8 cellular contexts compared by ENCODE assay signal in the genomic region with DNA sequence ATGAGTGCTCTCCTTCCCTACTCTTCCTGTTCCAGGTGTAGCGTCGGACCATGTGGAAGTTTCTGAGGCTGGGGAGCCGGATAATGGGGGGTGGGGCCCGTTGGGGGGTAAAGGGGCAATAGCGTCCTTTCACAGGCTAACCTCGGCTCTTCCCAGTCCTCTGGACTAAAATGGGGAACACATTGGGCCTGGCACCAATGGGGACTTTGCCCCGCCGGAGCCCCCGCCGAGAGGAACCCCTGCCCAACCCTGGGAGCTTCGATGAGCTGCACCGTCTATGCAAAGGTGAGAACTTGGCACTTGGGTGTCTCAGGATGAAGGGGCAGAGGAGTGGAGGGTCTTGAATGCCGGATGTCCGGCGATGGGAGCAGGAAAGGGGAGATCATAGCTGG. TPM values are rescaled to one million over a fixed set of nuclear protein-coding genes. Genes with fewer than 3 reads are reported as not detected.
DNase-seq lines count a peak whose midpoint lies in the region; ATAC-seq and TF ChIP-seq lines count a peak whose summit lies in the region.

No MANE protein-coding gene starts in this region.

- no peaks in the 10 kb centered on the region for H3K27me3 Mint-ChIP-seq in CD4-positive, alpha-beta T cell
- H3K27me3 Mint-ChIP-seq in dendritic cell treated with granulocyte-macrophage colony-stimulating factor and Interleukin-4, amounts not matched to agents 40 ng/mL and 50 ng/mL, for 4 days = no peaks in the 10 kb centered on the region
- no peaks in the 10 kb centered on the region for H3K27me3 Mint-ChIP-seq in natural killer cell treated with Interleukin-12 subunit alpha and Interleukin-12 subunit beta and Interleukin-15 and Interleukin-18, amount 100 ng/mL, for 72 hours

- H3K27me3 ChIP-seq in CD4-positive, alpha-beta T cell (ENCODE audit: control insufficient read depth, insufficient read depth, low read length) = no peaks in the 10 kb centered on the region
- H3K27me3 ChIP-seq in MG63 = no peaks in the 10 kb centered on the region

- CTCF ChIA-PET in CD4-positive, alpha-beta T cell (lab: Charles Lee) = interaction anchor here (0.6 to 3.3 kb wide), 25 partner anchors 7 to 180 kb away, joined by 3 to 43 read pairs (median 5); a partner anchor contains a TSS

- H3K9me3 Mint-ChIP-seq in CD4-positive, alpha-beta T cell = no peaks in the 10 kb centered on the region
- no peaks in the 10 kb centered on the region for H3K9me3 Mint-ChIP-seq in dendritic cell treated with granulocyte-macrophage colony-stimulating factor and Interleukin-4, amounts not matched to agents 40 ng/mL and 50 ng/mL, for 4 days
- no peaks in the 10 kb centered on the region for H3K9me3 Mint-ChIP-seq in natural killer cell treated with Interleukin-12 subunit alpha and Interleukin-12 subunit beta and Interleukin-15 and Interleukin-18, amount 100 ng/mL, for 72 hours

- POLR2A ChIA-PET in CD4-positive, alpha-beta T cell (lab: Charles Lee) = interaction anchor here (0.6 to 3.5 kb wide), 30 partner anchors 10 to 500 kb away, joined by 3 to 95 read pairs (median 8); a partner anchor contains a TSS

- peaks cover 39% of the 10 kb centered on the region for H3K4me1 Mint-ChIP-seq in CD4-positive, alpha-beta T cell (ENCODE audit: low read depth)
- peaks cover 62% of the 10 kb centered on the region for H3K4me1 Mint-ChIP-seq in dendritic cell treated with granulocyte-macrophage colony-stimulating factor and Interleukin-4, amounts not matched to agents 40 ng/mL and 50 ng/mL, for 4 days (ENCODE audit: low read depth)
- H3K4me1 Mint-ChIP-seq in natural killer cell treated with Interleukin-12 subunit alpha and Interleukin-12 subunit beta and Interleukin-15 and Interleukin-18, amount 100 ng/mL, for 72 hours (ENCODE audit: low read depth in 2 of 2) = peaks cover 39 to 48% of the 10 kb centered on the region in 2 donors

- H3K27ac ChIP-seq in CD4-positive, alpha-beta T cell (ENCODE audit: low read depth, low read length) = no peak overlapping the region

- H3K36me3 Mint-ChIP-seq in CD4-positive, alpha-beta T cell (ENCODE audit: low read depth) = peaks cover 29% of the 10 kb centered on the region
- peaks cover 70% of the 10 kb centered on the region for H3K36me3 Mint-ChIP-seq in dendritic cell treated with granulocyte-macrophage colony-stimulating factor and Interleukin-4, amounts not matched to agents 40 ng/mL and 50 ng/mL, for 4 days (ENCODE audit: low read depth)
- H3K36me3 Mint-ChIP-seq in natural killer cell treated with Interleukin-12 subunit alpha and Interleukin-12 subunit beta and Interleukin-15 and Interleukin-18, amount 100 ng/mL, for 72 hours = peaks cover 5% of the 10 kb centered on the region

- H3K27ac Mint-ChIP-seq in CD4-positive, alpha-beta T cell = peak overlapping the region; percentile 83
- peak overlapping the region; percentile 94 for H3K27ac Mint-ChIP-seq in dendritic cell treated with granulocyte-macrophage colony-stimulating factor and Interleukin-4, amounts not matched to agents 40 ng/mL and 50 ng/mL, for 4 days
- peak overlapping the region; percentile 92 to 95 for H3K27ac Mint-ChIP-seq in natural killer cell treated with Interleukin-12 subunit alpha and Interleukin-12 subunit beta and Interleukin-15 and Interleukin-18, amount 100 ng/mL, for 72 hours

- TF ChIP-seq CTCF in CD4-positive, alpha-beta T cell (IDR thresholded peaks at IDR 0.05) = no peak
- no peak for TF ChIP-seq CTCF in omental fat pad (IDR thresholded peaks at IDR 0.05)

- ATAC-seq in CD4-positive, alpha-beta T cell (ENCODE audit: poor library complexity) = no peak
- ATAC-seq in natural killer cell treated with Interleukin-12 subunit alpha and Interleukin-12 subunit beta and Interleukin-15 and Interleukin-18, amount 100 ng/mL, for 72 hours = no peak
- no peak for ATAC-seq in omental fat pad (ENCODE audit: low FRiP score)

- peak overlapping the region; percentile 98 for H3K4me3 Mint-ChIP-seq in CD4-positive, alpha-beta T cell
- peak overlapping the region; percentile 100 for H3K4me3 Mint-ChIP-seq in dendritic cell treated with granulocyte-macrophage colony-stimulating factor and Interleukin-4, amounts not matched to agents 40 ng/mL and 50 ng/mL, for 4 days
- H3K4me3 Mint-ChIP-seq in natural killer cell treated with Interleukin-12 subunit alpha and Interleukin-12 subunit beta and Interleukin-15 and Interleukin-18, amount 100 ng/mL, for 72 hours = peak overlapping the region; percentile 99

- no peaks in the 10 kb centered on the region for H3K9me3 ChIP-seq in CD4-positive, alpha-beta T cell (ENCODE audit: control insufficient read depth, low read length)
- no peaks in the 10 kb centered on the region for H3K9me3 ChIP-seq in MG63

- peak overlapping the region; percentile 99 for H3K4me3 ChIP-seq in MG63

- DNase-seq in CD4-positive, alpha-beta T cell = peak in 1 of 10 experiments; percentile 34
- DNase-seq in MG63 (no peak), KBM-7 (no peak), SK-N-DZ (ENCODE audit: low spot score) (no peak), omental fat pad (ENCODE audit: low spot score) (no peak), NCI-H1417 treated with DMSO at 0.1 percent for 48 hours (lab: John Stamatoyannopoulos, UW) (no peak)
- no peak for DNase-seq in natural killer cell treated with Interleukin-12 subunit alpha and Interleukin-12 subunit beta and Interleukin-15 and Interleukin-18, amount 100 ng/mL, for 72 hours (ENCODE audit: low spot score)

- peaks cover 27% of the 10 kb centered on the region for H3K36me3 ChIP-seq in MG63

- intact Hi-C loops in CD4-positive, alpha-beta T cell (cut with DNase I, micrococcal nuclease) = loop anchor here (2.0 to 10.0 kb wide), 3 partner anchors 24 to 518 kb away; a partner anchor contains a TSS
- intact Hi-C loops in dendritic cell treated with granulocyte-macrophage colony-stimulating factor and Interleukin-4, amounts not matched to agents 40 ng/mL and 50 ng/mL, for 4 days (cut with micrococcal nuclease) = loop anchor here (2.0 to 5.0 kb wide), 3 partner anchors 64 to 141 kb away; a partner anchor contains a TSS

- in situ Hi-C loops in KBM-7 (cut with MboI; ENCODE audit: low pct_unique_long_range_greater_than_20kb, low sequenced_read_pairs) = no loop called here

RNA-seq across cellular contexts. Expression of a gene that starts 0.5 kb away (rescaled TPM):
- 1 to 10 TPM; 3.2 to 4.1 TPM for total RNA-seq in CD4-positive, alpha-beta T cell
- 24.0 and 39.6 TPM in 2 replicates for total RNA-seq in MG63 (2014; rRNA removed; shearing (Covaris generic); ENCODE audit: low replicate concordance)
- 10 to 100 TPM; 25.9 to 27.8 TPM for total RNA-seq in natural killer cell treated with Interleukin-12 subunit alpha and Interleukin-12 subunit beta and Interleukin-15 and Interleukin-18, amount 100 ng/mL, for 72 hours
- 11.4 and 12.6 TPM in 2 replicates for polyA plus RNA-seq in SK-N-DZ (2014; cell fraction: cytosol; rRNA removed)
- 7.7 and 9.0 TPM in 2 replicates for polyA plus RNA-seq in SK-N-DZ (2014; cell fraction: nucleus; rRNA removed)
- 10 to 100 TPM in 3 of 4 donors, 1 to 10 TPM in 1; 9.6 to 15.4 (median 13.4) TPM for total RNA-seq in omental fat pad

RNA-seq across cellular contexts. Expression of a gene that starts 2.9 kb away (rescaled TPM):
- total RNA-seq in CD4-positive, alpha-beta T cell = not detected
- total RNA-seq in MG63 (2014; rRNA removed; shearing (Covaris generic); ENCODE audit: low replicate concordance) = not detected in 2 replicates
- not detected for total RNA-seq in natural killer cell treated with Interleukin-12 subunit alpha and Interleukin-12 subunit beta and Interleukin-15 and Interleukin-18, amount 100 ng/mL, for 72 hours
- not detected in 2 replicates for polyA plus RNA-seq in SK-N-DZ (2014; cell fraction: cytosol; rRNA removed)
- polyA plus RNA-seq in SK-N-DZ (2014; cell fraction: nucleus; rRNA removed) = not detected in 2 replicates
- not detected for total RNA-seq in omental fat pad

RNA-seq across cellular contexts. Expression of a gene that starts 11.2 kb away (rescaled TPM):
- total RNA-seq in CD4-positive, alpha-beta T cell = 1 to 10 TPM; 2.0 TPM
- total RNA-seq in MG63 (2014; rRNA removed; shearing (Covaris generic); ENCODE audit: low replicate concordance) = 5.3 TPM in 1 of 2 replicates, not detected in the other
- 100 to 1,000 TPM; 111 to 583 TPM for total RNA-seq in natural killer cell treated with Interleukin-12 subunit alpha and Interleukin-12 subunit beta and Interleukin-15 and Interleukin-18, amount 100 ng/mL, for 72 hours
- polyA plus RNA-seq in SK-N-DZ (2014; cell fraction: cytosol; rRNA removed) = not detected in 2 replicates
- polyA plus RNA-seq in SK-N-DZ (2014; cell fraction: nucleus; rRNA removed) = 1.9 TPM in 1 of 2 replicates, not detected in the other
- total RNA-seq in omental fat pad = 100 to 1,000 TPM in 3 of 4 donors, 10 to 100 TPM in 1; 96.3 to 346 (median 179) TPM

RNA-seq across cellular contexts. Expression of a gene that starts 11.7 kb away (rescaled TPM):
- not detected for total RNA-seq in CD4-positive, alpha-beta T cell
- total RNA-seq in MG63 (2014; rRNA removed; shearing (Covaris generic); ENCODE audit: low replicate concordance) = not detected in 2 replicates
- not detected for total RNA-seq in natural killer cell treated with Interleukin-12 subunit alpha and Interleukin-12 subunit beta and Interleukin-15 and Interleukin-18, amount 100 ng/mL, for 72 hours
- not detected in 2 replicates for polyA plus RNA-seq in SK-N-DZ (2014; cell fraction: cytosol; rRNA removed)
- not detected in 2 replicates for polyA plus RNA-seq in SK-N-DZ (2014; cell fraction: nucleus; rRNA removed)
- not detected for total RNA-seq in omental fat pad

RNA-seq across cellular contexts. Expression of a gene that starts 24.1 kb away (rescaled TPM):
- 10 to 100 TPM; 49.9 to 55.7 TPM for total RNA-seq in CD4-positive, alpha-beta T cell
- 129 and 194 TPM in 2 replicates for total RNA-seq in MG63 (2014; rRNA removed; shearing (Covaris generic); ENCODE audit: low replicate concordance)
- total RNA-seq in natural killer cell treated with Interleukin-12 subunit alpha and Interleukin-12 subunit beta and Interleukin-15 and Interleukin-18, amount 100 ng/mL, for 72 hours = 10 to 100 TPM; 86.2 to 87.8 TPM
- polyA plus RNA-seq in SK-N-DZ (2014; cell fraction: cytosol; rRNA removed) = 142 and 179 TPM in 2 replicates
- 131 and 153 TPM in 2 replicates for polyA plus RNA-seq in SK-N-DZ (2014; cell fraction: nucleus; rRNA removed)
- total RNA-seq in omental fat pad = 100 to 1,000 TPM in 3 of 4 donors, 10 to 100 TPM in 1; 89.4 to 136 (median 122) TPM

Comparison
In these comparisons a context has a peak if more than half of its experiments do, and no peak if none do; other contexts are left out.
1. RNA of a gene that starts 11.2 kb away (total RNA-seq): 111 to 583 TPM in natural killer cell treated with Interleukin-12 subunit alpha and Interleukin-12 subunit beta and Interleukin-15 and Interleukin-18, amount 100 ng/mL, for 72 hours and 96.3 to 346 TPM in omental fat pad; 2.0 TPM in CD4-positive, alpha-beta T cell and 5.3 TPM in MG63; every median in the first group is over 10 times any median in the second.
2. Peak in every context shown above with its lines, with median percentiles within 50 percentile points of each other: H3K27ac Mint-ChIP-seq and H3K4me3 Mint-ChIP-seq.